ENCODE assay signal across 1 cellular context in the genomic region with DNA sequence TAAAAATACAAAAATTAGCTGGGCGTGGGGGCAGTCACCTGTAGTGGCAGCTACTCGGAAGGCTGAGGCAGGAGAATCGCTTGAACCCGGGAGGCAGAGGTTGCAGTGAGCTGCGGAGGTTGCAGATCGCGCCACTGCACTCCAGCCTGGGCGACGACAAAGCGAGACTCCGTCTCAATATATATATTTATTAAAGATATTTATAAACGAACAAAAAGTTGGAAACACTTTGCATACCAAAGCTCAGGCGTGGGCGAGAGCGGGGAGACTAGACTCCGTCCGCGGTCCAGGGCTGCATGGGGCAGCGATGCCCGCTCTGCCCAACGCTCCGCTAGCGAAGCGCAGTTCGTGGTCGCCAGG.
TF ChIP-seq lines count a peak whose summit lies in the region.

No MANE protein-coding gene starts in this region.

TF ChIP-seq in GM23338, 12 proteins besides CTCF, POLR2A, EP300 and RAD21 (continued from another document):
- TF ChIP-seq ZNF462 (CRISPR knock-in tag; IDR thresholded peaks at IDR 0.05) (no peak), POLR2AphosphoS5 (IDR thresholded peaks at IDR 0.05; ENCODE audit: low read depth) (no peak), ZNF331 (CRISPR knock-in tag; IDR thresholded peaks at IDR 0.05; ENCODE audit: low read depth) (no peak), STAT1 (IDR thresholded peaks at IDR 0.05; ENCODE audit: unreplicated experiment) (no peak), NANOG (IDR thresholded peaks at IDR 0.05; ENCODE audit: borderline replicate concordance) (no peak), EZH2 (IDR thresholded peaks at IDR 0.05; ENCODE audit: low read depth, unreplicated experiment) (no peak)
